8 cellular contexts compared by ENCODE assay signal in genomic region chr3:141659821-141660597, GRCh38.
DNase-seq lines count a peak whose midpoint lies in the region; ATAC-seq, FAIRE-seq and TF ChIP-seq lines count a peak whose summit lies in the region.

No MANE protein-coding gene starts in this region.

- H3K27me3 ChIP-seq in HepG2 (ENCODE audit: control insufficient read depth in 1 of 2, insufficient read depth in 2 of 2, low read length in 2 of 2) = peaks cover 3 to 35% of the 10 kb centered on the region in 2 experiments

- peak overlapping the region; percentile 74 for H3K4me3 Mint-ChIP-seq in activated T-cell treated with anti-CD3 and anti-CD28 coated beads, Interleukin-2, amount 50 U/mL, for 24 hours
- peak overlapping the region; percentile 77 to 81 for H3K4me3 Mint-ChIP-seq in stimulated activated naive B cell treated with anti-CD40 and anti-IgM and Interleukin-4, amounts not matched to agents 10 μg/mL and 1 μg/mL and 100 μg/mL, for 72 hours

- peaks cover 37% of the 10 kb centered on the region for H3K4me1 ChIP-seq in HepG2 (ENCODE audit: insufficient read depth, low read length)

- H3K36me3 ChIP-seq in HepG2 (replicated peaks in 1 of 2; ENCODE audit: control insufficient read depth in 1 of 2, insufficient read depth in 2 of 2, low read length in 2 of 2) = no peaks in the 10 kb centered on the region

- H2AFZ ChIP-seq in HepG2 (ENCODE audit: low read length) = no peak overlapping the region

- no peaks in the 10 kb centered on the region for H3K79me2 ChIP-seq in HepG2 (ENCODE audit: insufficient read depth, low read length)

- no peaks in the 10 kb centered on the region for H3K9me3 Mint-ChIP-seq in activated T-cell treated with anti-CD3 and anti-CD28 coated beads, Interleukin-2, amount 50 U/mL, for 24 hours
- peaks cover 4 to 9% of the 10 kb centered on the region in 2 donors for H3K9me3 Mint-ChIP-seq in stimulated activated naive B cell treated with anti-CD40 and anti-IgM and Interleukin-4, amounts not matched to agents 10 μg/mL and 1 μg/mL and 100 μg/mL, for 72 hours

- no peaks in the 10 kb centered on the region for H4K20me1 ChIP-seq in HepG2 (ENCODE audit: insufficient read depth, low read length)

- TF ChIP-seq RAD21 in HepG2 (CRISPR knock-in tag; IDR thresholded peaks at IDR 0.05) = no peak

- WGBS in HepG2 (ENCODE audit: low lambda C conversion rate) = 0% methylated on average over 1 of the region's 64 CpGs

- H3K9ac ChIP-seq in HepG2 (ENCODE audit: insufficient read depth, low read depth, low read length) = peak overlapping the region; percentile 29; the same call in 1 of the 2 replicates

- peak; percentile 95 for ATAC-seq in HepG2
- ATAC-seq in stimulated activated naive B cell treated with anti-CD40 and anti-IgM and Interleukin-4, amounts not matched to agents 10 μg/mL and 1 μg/mL and 100 μg/mL, for 72 hours (replicated peaks) = peak; percentile 52 to 58
- ATAC-seq in GM21825 (IDR thresholded peaks at IDR 0.05; ENCODE audit: unreplicated experiment) = no peak

- H3K4me3 ChIP-seq in choroid plexus epithelial cell (ENCODE audit: low read depth, low read length) (peak overlapping the region; percentile 64), HepG2 (replicated peaks in 1 of 3; ENCODE audit: insufficient read depth in 1 of 3, low read depth in 2 of 3, low read length in 3 of 3) (peak overlapping the region; percentile 58 to 76 (median 59))

- TF ChIP-seq CTCF in choroid plexus epithelial cell (conservative IDR thresholded peaks at IDR 0.05; ENCODE audit: low read depth, low read length) (no peak), HepG2 (CRISPR knock-in tag; IDR thresholded peaks at IDR 0.05) (no peak)

- no peak for TF ChIP-seq EP300 in HepG2 (IDR thresholded peaks at IDR 0.05; ENCODE audit: low read depth in 2 of 2, low read length in 2 of 2)
- no peak for TF ChIP-seq EP300 in HepG2 (CRISPR knock-in tag; IDR thresholded peaks at IDR 0.05; ENCODE audit: borderline replicate concordance)

- no peak for FAIRE-seq in HepG2 (lab: Jason Lieb, UNC)

- no peaks in the 10 kb centered on the region for H3K36me3 Mint-ChIP-seq in activated T-cell treated with anti-CD3 and anti-CD28 coated beads, Interleukin-2, amount 50 U/mL, for 24 hours (ENCODE audit: low read depth)
- peaks cover 0 to 7% of the 10 kb centered on the region in 2 donors for H3K36me3 Mint-ChIP-seq in stimulated activated naive B cell treated with anti-CD40 and anti-IgM and Interleukin-4, amounts not matched to agents 10 μg/mL and 1 μg/mL and 100 μg/mL, for 72 hours

- H3K4me2 ChIP-seq in HepG2 (ENCODE audit: low read depth, low read length) = peak overlapping the region; percentile 99

- peaks cover 80% of the 10 kb centered on the region for H3K27me3 Mint-ChIP-seq in activated T-cell treated with anti-CD3 and anti-CD28 coated beads, Interleukin-2, amount 50 U/mL, for 24 hours
- peaks cover 59 to 65% of the 10 kb centered on the region in 2 donors for H3K27me3 Mint-ChIP-seq in stimulated activated naive B cell treated with anti-CD40 and anti-IgM and Interleukin-4, amounts not matched to agents 10 μg/mL and 1 μg/mL and 100 μg/mL, for 72 hours

- in situ Hi-C loops in HepG2 (cut with HindIII; ENCODE audit: extremely low pct_ligation_motif_present, low pct_unique_long_range_greater_than_20kb) = no loop called here

- TF ChIP-seq POLR2A in HepG2 (IDR thresholded peaks at IDR 0.05; ENCODE audit: insufficient read depth in 1 of 2, low read depth in 2 of 2, low read length in 2 of 2) = no peak

- BruUV-seq in HepG2 (replicated peaks; lab: Mats Ljungman, UMichigan) = no TSS peak

- POLR2A ChIA-PET in HepG2 (lab: Yijun Ruan, JAX) = interaction anchor here (1.1 to 2.3 kb wide), 2 partner anchors 12 to 69 kb away, joined by 3 to 5 read pairs; no protein-coding TSS in a partner anchor

- no peak overlapping the region for H3K27ac ChIP-seq in HepG2 (ENCODE audit: extremely low read length, insufficient read depth, low read length)

- intact Hi-C loops in HepG2 (cut with micrococcal nuclease; ENCODE audit: unreplicated experiment) = no loop called here

- peaks cover 7% of the 10 kb centered on the region for H3K4me1 Mint-ChIP-seq in activated T-cell treated with anti-CD3 and anti-CD28 coated beads, Interleukin-2, amount 50 U/mL, for 24 hours (ENCODE audit: low read depth)
- H3K4me1 Mint-ChIP-seq in stimulated activated naive B cell treated with anti-CD40 and anti-IgM and Interleukin-4, amounts not matched to agents 10 μg/mL and 1 μg/mL and 100 μg/mL, for 72 hours = peaks cover 6 to 11% of the 10 kb centered on the region in 2 donors

- no peaks in the 10 kb centered on the region for H3K9me3 ChIP-seq in HepG2 (ENCODE audit: low read length)

- DNase-seq in activated T-cell treated with anti-CD3 and anti-CD28 coated beads, Interleukin-2, amount 50 U/mL, for 24 hours = no peak
- DNase-seq in activated T-cell treated with anti-CD3 and anti-CD28 coated beads, Interleukin-2, amount 50 U/mL, for 1 hour = no peak
- peak; percentile 79 for DNase-seq in NCI-H526 treated with DMSO at 0.1 percent for 48 hours (lab: John Stamatoyannopoulos, UW)
- peak; percentile 33 for DNase-seq in choroid plexus epithelial cell (ENCODE audit: low read depth)
- DNase-seq in HepG2 (ENCODE audit: low spot score) = no peak
- DNase-seq in stimulated activated naive B cell treated with anti-CD40 and anti-IgM and Interleukin-4, amounts not matched to agents 10 μg/mL and 1 μg/mL and 100 μg/mL, for 72 hours = no peak
- no peak for DNase-seq in effector CD8-positive, alpha-beta T cell (lab: John Stamatoyannopoulos, UW)

- CTCF ChIA-PET in HepG2 (lab: Yijun Ruan, JAX; ENCODE audit: low intra/inter-chr PET ratio, low total read pairs) = no interaction called here

- no peak overlapping the region for H3K27ac Mint-ChIP-seq in activated T-cell treated with anti-CD3 and anti-CD28 coated beads, Interleukin-2, amount 50 U/mL, for 24 hours
- no peak overlapping the region for H3K27ac Mint-ChIP-seq in stimulated activated naive B cell treated with anti-CD40 and anti-IgM and Interleukin-4, amounts not matched to agents 10 μg/mL and 1 μg/mL and 100 μg/mL, for 72 hours

TF ChIP-seq in HepG2, 621 proteins besides CTCF, POLR2A, EP300 and RAD21 (continues in another document):
- TF ChIP-seq MTA1 (CRISPR knock-in tag; IDR thresholded peaks at IDR 0.05; ENCODE audit: borderline replicate concordance) (0 out of 2 replicates have a peak, but pooled peaks have one; percentile 30), RFX5 (IDR thresholded peaks at IDR 0.05; ENCODE audit: low read depth, low read length) (no peak), RORA (CRISPR knock-in tag; IDR thresholded peaks at IDR 0.05) (no peak), PCBP1 (IDR thresholded peaks at IDR 0.05; ENCODE audit: borderline replicate concordance, low read depth, low read length) (no peak), FOXK1 (CRISPR knock-in tag; IDR thresholded peaks at IDR 0.05; ENCODE audit: borderline replicate concordance, low read depth) (no peak), ZNF761 (CRISPR knock-in tag; conservative IDR thresholded peaks at IDR 0.05) (no peak), ZNF777 (CRISPR knock-in tag; IDR thresholded peaks at IDR 0.05) (peak; percentile 54; the same call in 1 of the 2 replicates), DPF2 (CRISPR knock-in tag; IDR thresholded peaks at IDR 0.05; ENCODE audit: borderline replicate concordance, low read depth) (no peak), BCLAF1 (IDR thresholded peaks at IDR 0.05) (no peak), ZNF543 (CRISPR knock-in tag; IDR thresholded peaks at IDR 0.05) (no peak), HNRNPLL (IDR thresholded peaks at IDR 0.05; ENCODE audit: low read depth, low read length, poor library complexity, severe bottlenecking) (peak; percentile 79)
- TF ChIP-seq, protein P1, sequence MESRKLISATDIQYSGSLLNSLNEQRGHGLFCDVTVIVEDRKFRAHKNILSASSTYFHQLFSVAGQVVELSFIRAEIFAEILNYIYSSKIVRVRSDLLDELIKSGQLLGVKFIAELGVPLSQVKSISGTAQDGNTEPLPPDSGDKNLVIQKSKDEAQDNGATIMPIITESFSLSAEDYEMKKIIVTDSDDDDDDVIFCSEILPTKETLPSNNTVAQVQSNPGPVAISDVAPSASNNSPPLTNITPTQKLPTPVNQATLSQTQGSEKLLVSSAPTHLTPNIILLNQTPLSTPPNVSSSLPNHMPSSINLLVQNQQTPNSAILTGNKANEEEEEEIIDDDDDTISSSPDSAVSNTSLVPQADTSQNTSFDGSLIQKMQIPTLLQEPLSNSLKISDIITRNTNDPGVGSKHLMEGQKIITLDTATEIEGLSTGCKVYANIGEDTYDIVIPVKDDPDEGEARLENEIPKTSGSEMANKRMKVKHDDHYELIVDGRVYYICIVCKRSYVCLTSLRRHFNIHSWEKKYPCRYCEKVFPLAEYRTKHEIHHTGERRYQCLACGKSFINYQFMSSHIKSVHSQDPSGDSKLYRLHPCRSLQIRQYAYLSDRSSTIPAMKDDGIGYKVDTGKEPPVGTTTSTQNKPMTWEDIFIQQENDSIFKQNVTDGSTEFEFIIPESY (CRISPR knock-in tag; IDR thresholded peaks at IDR 0.05) = no peak

Comparison
In these comparisons a context has a peak if more than half of its experiments do, and no peak if none do; other contexts are left out.
1. DNase-seq: peak in NCI-H526 treated with DMSO at 0.1 percent for 48 hours (single experiment) and choroid plexus epithelial cell (single experiment); none in activated T-cell treated with anti-CD3 and anti-CD28 coated beads, Interleukin-2, amount 50 U/mL, for 24 hours (single experiment), activated T-cell treated with anti-CD3 and anti-CD28 coated beads, Interleukin-2, amount 50 U/mL, for 1 hour (single experiment), HepG2 (single experiment), stimulated activated naive B cell treated with anti-CD40 and anti-IgM and Interleukin-4, amounts not matched to agents 10 μg/mL and 1 μg/mL and 100 μg/mL, for 72 hours (single experiment) and effector CD8-positive, alpha-beta T cell (single experiment).